In the genomic region with DNA sequence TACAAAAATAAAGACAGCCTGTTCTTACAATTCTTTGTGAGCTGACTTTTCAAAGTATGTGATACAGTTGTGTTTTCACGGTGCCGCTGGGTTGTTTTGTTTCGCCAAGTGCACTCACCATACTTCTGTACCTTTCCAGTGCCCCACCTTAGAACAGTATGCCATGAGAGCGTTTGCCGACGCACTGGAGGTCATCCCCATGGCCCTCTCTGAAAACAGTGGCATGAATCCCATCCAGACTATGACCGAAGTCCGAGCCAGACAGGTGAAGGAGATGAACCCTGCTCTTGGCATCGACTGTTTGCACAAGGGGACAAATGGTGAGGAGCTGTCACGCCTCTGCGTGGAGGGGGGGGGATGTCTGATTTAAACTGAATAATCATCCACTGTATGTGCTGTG, we compare ENCODE assay signal across 1 cellular context.
TF ChIP-seq lines count a peak whose summit lies in the region.

No MANE protein-coding gene starts in this region.

TF ChIP-seq in K562, 482 proteins besides CTCF, POLR2A, EP300 and RAD21:
- TF ChIP-seq NONO (IDR thresholded peaks at IDR 0.05; ENCODE audit: low read depth in 2 of 2, low read length in 1 of 2) = no peak
- TF ChIP-seq ZNF583 (CRISPR knock-in tag; IDR thresholded peaks at IDR 0.05) = no peak
- TF ChIP-seq JUNB (CRISPR knock-in tag; conservative IDR thresholded peaks at IDR 0.05) = no peak
- no peak for TF ChIP-seq GATA2 (CRISPR knock-in tag; IDR thresholded peaks at IDR 0.05)
- TF ChIP-seq ZNF354B (CRISPR knock-in tag; IDR thresholded peaks at IDR 0.05) = no peak
- TF ChIP-seq GATAD2A (IDR thresholded peaks at IDR 0.05) = no peak
- TF ChIP-seq ZC3H11A (IDR thresholded peaks at IDR 0.05; ENCODE audit: low read depth, low read length) = no peak
- TF ChIP-seq RFX7 (CRISPR knock-in tag; IDR thresholded peaks at IDR 0.05) = no peak
- TF ChIP-seq ZFP30 (CRISPR knock-in tag; IDR thresholded peaks at IDR 0.05; ENCODE audit: borderline replicate concordance) = no peak
- no peak for TF ChIP-seq PYGO2 (tag; IDR thresholded peaks at IDR 0.05)
- TF ChIP-seq SRF (CRISPR knock-in tag; IDR thresholded peaks at IDR 0.05) = no peak
- TF ChIP-seq, protein P1, sequence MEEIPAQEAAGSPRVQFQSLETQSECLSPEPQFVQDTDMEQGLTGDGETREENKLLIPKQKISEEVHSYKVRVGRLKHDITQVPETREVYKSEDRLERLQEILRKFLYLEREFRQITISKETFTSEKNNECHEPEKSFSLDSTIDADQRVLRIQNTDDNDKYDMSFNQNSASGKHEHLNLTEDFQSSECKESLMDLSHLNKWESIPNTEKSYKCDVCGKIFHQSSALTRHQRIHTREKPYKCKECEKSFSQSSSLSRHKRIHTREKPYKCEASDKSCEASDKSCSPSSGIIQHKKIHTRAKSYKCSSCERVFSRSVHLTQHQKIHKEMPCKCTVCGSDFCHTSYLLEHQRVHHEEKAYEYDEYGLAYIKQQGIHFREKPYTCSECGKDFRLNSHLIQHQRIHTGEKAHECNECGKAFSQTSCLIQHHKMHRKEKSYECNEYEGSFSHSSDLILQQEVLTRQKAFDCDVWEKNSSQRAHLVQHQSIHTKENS (CRISPR knock-in tag; IDR thresholded peaks at IDR 0.05) = no peak
- no peak for TF ChIP-seq ZSCAN29 (IDR thresholded peaks at IDR 0.05)
- no peak for TF ChIP-seq SLC30A9 (CRISPR knock-in tag; IDR thresholded peaks at IDR 0.05)
